ENCODE assay signal across 1 cellular context in the genomic region with DNA sequence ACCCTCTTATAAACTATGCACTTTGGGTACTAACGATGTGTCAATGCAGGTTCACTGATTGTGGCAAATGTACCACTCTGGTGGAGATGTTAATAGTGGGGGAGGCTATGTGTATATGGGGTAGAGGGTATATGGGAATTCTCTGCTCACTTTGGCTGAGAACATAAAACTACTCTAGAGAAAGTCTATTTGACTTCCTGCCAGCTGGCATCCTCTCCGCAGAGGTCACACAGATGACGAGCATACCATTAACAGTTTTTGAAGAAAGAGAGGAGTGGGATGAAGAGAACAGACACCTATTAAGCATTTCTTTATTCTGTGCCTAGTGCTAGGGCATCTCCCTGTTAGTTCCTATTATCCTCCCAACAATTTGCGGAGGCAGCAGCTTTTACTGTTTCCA.
TF ChIP-seq lines count a peak whose summit lies in the region.

No MANE protein-coding gene starts in this region.

TF ChIP-seq in SK-N-SH treated with all-trans-retinoic acid at 6 μM for 48 hours, 23 proteins besides CTCF, POLR2A, EP300 and RAD21 (continued from another document):
- TF ChIP-seq, protein P1, sequence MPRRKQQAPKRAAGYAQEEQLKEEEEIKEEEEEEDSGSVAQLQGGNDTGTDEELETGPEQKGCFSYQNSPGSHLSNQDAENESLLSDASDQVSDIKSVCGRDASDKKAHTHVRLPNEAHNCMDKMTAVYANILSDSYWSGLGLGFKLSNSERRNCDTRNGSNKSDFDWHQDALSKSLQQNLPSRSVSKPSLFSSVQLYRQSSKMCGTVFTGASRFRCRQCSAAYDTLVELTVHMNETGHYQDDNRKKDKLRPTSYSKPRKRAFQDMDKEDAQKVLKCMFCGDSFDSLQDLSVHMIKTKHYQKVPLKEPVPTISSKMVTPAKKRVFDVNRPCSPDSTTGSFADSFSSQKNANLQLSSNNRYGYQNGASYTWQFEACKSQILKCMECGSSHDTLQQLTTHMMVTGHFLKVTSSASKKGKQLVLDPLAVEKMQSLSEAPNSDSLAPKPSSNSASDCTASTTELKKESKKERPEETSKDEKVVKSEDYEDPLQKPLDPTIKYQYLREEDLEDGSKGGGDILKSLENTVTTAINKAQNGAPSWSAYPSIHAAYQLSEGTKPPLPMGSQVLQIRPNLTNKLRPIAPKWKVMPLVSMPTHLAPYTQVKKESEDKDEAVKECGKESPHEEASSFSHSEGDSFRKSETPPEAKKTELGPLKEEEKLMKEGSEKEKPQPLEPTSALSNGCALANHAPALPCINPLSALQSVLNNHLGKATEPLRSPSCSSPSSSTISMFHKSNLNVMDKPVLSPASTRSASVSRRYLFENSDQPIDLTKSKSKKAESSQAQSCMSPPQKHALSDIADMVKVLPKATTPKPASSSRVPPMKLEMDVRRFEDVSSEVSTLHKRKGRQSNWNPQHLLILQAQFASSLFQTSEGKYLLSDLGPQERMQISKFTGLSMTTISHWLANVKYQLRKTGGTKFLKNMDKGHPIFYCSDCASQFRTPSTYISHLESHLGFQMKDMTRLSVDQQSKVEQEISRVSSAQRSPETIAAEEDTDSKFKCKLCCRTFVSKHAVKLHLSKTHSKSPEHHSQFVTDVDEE (CRISPR knock-in tag; IDR thresholded peaks at IDR 0.05), result no peak
- no peak for TF ChIP-seq ZNF565 (CRISPR knock-in tag; conservative IDR thresholded peaks at IDR 0.05; ENCODE audit: low read depth)
- TF ChIP-seq, protein P2, sequence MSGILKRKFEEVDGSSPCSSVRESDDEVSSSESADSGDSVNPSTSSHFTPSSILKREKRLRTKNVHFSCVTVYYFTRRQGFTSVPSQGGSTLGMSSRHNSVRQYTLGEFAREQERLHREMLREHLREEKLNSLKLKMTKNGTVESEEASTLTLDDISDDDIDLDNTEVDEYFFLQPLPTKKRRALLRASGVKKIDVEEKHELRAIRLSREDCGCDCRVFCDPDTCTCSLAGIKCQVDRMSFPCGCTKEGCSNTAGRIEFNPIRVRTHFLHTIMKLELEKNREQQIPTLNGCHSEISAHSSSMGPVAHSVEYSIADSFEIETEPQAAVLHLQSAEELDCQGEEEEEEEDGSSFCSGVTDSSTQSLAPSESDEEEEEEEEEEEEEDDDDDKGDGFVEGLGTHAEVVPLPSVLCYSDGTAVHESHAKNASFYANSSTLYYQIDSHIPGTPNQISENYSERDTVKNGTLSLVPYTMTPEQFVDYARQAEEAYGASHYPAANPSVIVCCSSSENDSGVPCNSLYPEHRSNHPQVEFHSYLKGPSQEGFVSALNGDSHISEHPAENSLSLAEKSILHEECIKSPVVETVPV (CRISPR knock-in tag; IDR thresholded peaks at IDR 0.05), result no peak
- no peak for TF ChIP-seq ZFP3 (CRISPR knock-in tag; IDR thresholded peaks at IDR 0.05)
- TF ChIP-seq ISL1 (CRISPR knock-in tag; IDR thresholded peaks at IDR 0.05), result 0 out of 2 replicates have a peak, but pooled peaks have one; percentile 16
